In genomic region chr11:23711981-23712380, GRCh38 we compare ENCODE assay signal across 1 cellular context.
TF ChIP-seq lines count a peak whose summit lies in the region.

No MANE protein-coding gene starts in this region.

TF ChIP-seq in IMR-90, 13 proteins besides CTCF, POLR2A, EP300 and RAD21 (continued from another document):
- TF ChIP-seq ELK1 (IDR thresholded peaks at IDR 0.05; ENCODE audit: borderline replicate concordance, low read depth, low read length): no peak
TF ChIP-seq in IMR-90: peak in this region for 0.
